ENCODE assay signal across 8 cellular contexts in the genomic region with DNA sequence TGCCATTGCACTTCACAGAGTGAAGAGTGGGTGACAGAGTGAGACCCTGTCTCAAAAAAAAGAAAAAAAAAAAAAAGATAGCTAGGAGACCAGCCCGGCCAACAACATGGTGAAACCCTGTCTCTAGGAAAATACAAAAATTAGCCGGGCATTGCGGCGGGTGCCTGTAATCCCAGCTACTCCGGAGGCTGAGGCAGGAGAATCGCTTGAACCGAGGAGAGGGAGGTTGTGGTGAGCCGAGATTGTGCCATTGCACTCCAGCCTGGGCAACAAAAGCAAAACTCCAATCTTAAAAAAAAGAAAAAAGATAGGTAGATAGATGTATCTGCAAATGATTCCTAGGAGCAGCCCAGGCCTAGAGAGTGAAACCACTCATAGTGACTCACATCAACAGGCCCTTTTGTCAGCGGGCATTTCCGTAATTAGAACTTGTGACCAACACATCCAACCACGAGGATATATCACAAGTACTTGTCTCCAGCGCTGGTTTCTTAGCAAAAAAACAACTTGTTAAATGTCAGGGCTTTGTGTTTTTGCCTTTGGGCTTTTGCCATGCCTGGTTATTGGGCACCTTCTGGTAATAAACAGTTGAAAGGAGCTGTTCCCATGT. TPM values are rescaled to one million over a fixed set of nuclear protein-coding genes. Genes with fewer than 3 reads are reported as not detected.
DNase-seq lines count a peak whose midpoint lies in the region; ATAC-seq and TF ChIP-seq lines count a peak whose summit lies in the region.
"Not testable (repeated sequence)": the region's sequence is repeated elsewhere in the genome, so short reads cannot be mapped to it uniquely, and the experiment has no call there.

No MANE protein-coding gene starts in this region.

- CTCF ChIA-PET in BJ (lab: Yijun Ruan, JAX): interaction anchor here (0.6 to 1.8 kb wide), 4 partner anchors 10 to 1508 kb away, joined by 3 to 5 read pairs (median 4); no protein-coding TSS in a partner anchor

- peak overlapping the region; percentile 96 to 97 for H3K27ac Mint-ChIP-seq in effector memory CD8-positive, alpha-beta T cell

- POLR2A ChIA-PET in BJ (lab: Charles Lee): not testable (repeated sequence)

- H3K27me3 ChIP-seq in BJ (ENCODE audit: control insufficient read depth, insufficient read depth, low read length): not testable (repeated sequence)

- TF ChIP-seq CTCF in BJ (IDR thresholded peaks at IDR 0.05; ENCODE audit: insufficient read depth, low read depth, low read length): not testable (repeated sequence)

- H3K27me3 Mint-ChIP-seq in effector memory CD8-positive, alpha-beta T cell: not testable (repeated sequence)

- not testable (repeated sequence) for H3K9me3 Mint-ChIP-seq in effector memory CD8-positive, alpha-beta T cell

- peak; percentile 49 for DNase-seq in BJ (ENCODE audit: low read depth)
- DNase-seq in RPMI7951 (ENCODE audit: low read depth): peak; percentile 87
- peak; percentile 52 for DNase-seq in activated gamma-delta T cell treated with anti-CD3 and anti-CD28 coated beads, Interleukin-2, amount 50 U/mL, for 16 hours (ENCODE audit: low read depth)
- peak; percentile 60 to 65 (median 62) for DNase-seq in effector memory CD8-positive, alpha-beta T cell
- DNase-seq in kidney tubule cell (ENCODE audit: low spot score): peak; percentile 94
- DNase-seq in skeletal muscle cell (ENCODE audit: low read depth): peak; percentile 9

- H3K36me3 Mint-ChIP-seq in effector memory CD8-positive, alpha-beta T cell (ENCODE audit: insufficient read depth): peaks cover 40% of the 10 kb centered on the region

- peak overlapping the region; percentile 67 to 68 for H3K4me3 Mint-ChIP-seq in effector memory CD8-positive, alpha-beta T cell

- not testable (repeated sequence) for H3K36me3 ChIP-seq in BJ (ENCODE audit: control insufficient read depth, insufficient read depth, low read length)

- H3K4me3 ChIP-seq in BJ (ENCODE audit: low read depth, low read length); skeletal muscle cell (ENCODE audit: low read depth, low read length): not testable (repeated sequence)

- H3K4me1 Mint-ChIP-seq in effector memory CD8-positive, alpha-beta T cell (ENCODE audit: low read depth in 2 of 2): peaks cover 44 to 47% of the 10 kb centered on the region in 2 donors

- ATAC-seq in GM21360 (IDR thresholded peaks at IDR 0.05; ENCODE audit: unreplicated experiment) (peak; percentile 27), HG03442 (IDR thresholded peaks at IDR 0.05; ENCODE audit: unreplicated experiment) (peak; percentile 37)
- ATAC-seq in effector memory CD8-positive, alpha-beta T cell (replicated peaks): peak; percentile 66

RNA-seq across cellular contexts. Expression of a gene that starts 13.0 kb away (rescaled TPM):
- 52.0 and 91.1 TPM in 2 replicates for polyA plus RNA-seq in BJ (2011; rRNA removed)
- 13.3 and 19.6 TPM in 2 replicates for polyA minus RNA-seq in BJ (2011; rRNA and poly(A)+ RNA removed)
- total RNA-seq in RPMI7951 (2014; rRNA removed; shearing (Covaris generic)): 75.6 and 92.5 TPM in 2 replicates

RNA-seq across cellular contexts. Expression of a gene that starts 56.1 kb away (rescaled TPM):
- 0.20 and 0.22 TPM in 2 replicates for polyA plus RNA-seq in BJ (2011; rRNA removed)
- polyA minus RNA-seq in BJ (2011; rRNA and poly(A)+ RNA removed): 0.33 TPM in 1 of 2 replicates, not detected in the other
- total RNA-seq in RPMI7951 (2014; rRNA removed; shearing (Covaris generic)): 4.4 and 4.8 TPM in 2 replicates

RNA-seq across cellular contexts. Expression of a gene that starts 56.5 kb away (rescaled TPM):
- polyA plus RNA-seq in BJ (2011; rRNA removed): 3.6 and 3.9 TPM in 2 replicates
- 3.8 and 4.5 TPM in 2 replicates for polyA minus RNA-seq in BJ (2011; rRNA and poly(A)+ RNA removed)
- total RNA-seq in RPMI7951 (2014; rRNA removed; shearing (Covaris generic)): 2.3 and 3.0 TPM in 2 replicates

Comparison
In these comparisons a context has a peak if more than half of its experiments do, and no peak if none do; other contexts are left out.
1. DNase-seq: peak in every context shown above with its lines; median percentile 94 in kidney tubule cell; 87 in RPMI7951; 62 in effector memory CD8-positive, alpha-beta T cell; 52 in activated gamma-delta T cell treated with anti-CD3 and anti-CD28 coated beads, Interleukin-2, amount 50 U/mL, for 16 hours; 49 in BJ; 9 in skeletal muscle cell.